8 cellular contexts compared by ENCODE assay signal in the genomic region with DNA sequence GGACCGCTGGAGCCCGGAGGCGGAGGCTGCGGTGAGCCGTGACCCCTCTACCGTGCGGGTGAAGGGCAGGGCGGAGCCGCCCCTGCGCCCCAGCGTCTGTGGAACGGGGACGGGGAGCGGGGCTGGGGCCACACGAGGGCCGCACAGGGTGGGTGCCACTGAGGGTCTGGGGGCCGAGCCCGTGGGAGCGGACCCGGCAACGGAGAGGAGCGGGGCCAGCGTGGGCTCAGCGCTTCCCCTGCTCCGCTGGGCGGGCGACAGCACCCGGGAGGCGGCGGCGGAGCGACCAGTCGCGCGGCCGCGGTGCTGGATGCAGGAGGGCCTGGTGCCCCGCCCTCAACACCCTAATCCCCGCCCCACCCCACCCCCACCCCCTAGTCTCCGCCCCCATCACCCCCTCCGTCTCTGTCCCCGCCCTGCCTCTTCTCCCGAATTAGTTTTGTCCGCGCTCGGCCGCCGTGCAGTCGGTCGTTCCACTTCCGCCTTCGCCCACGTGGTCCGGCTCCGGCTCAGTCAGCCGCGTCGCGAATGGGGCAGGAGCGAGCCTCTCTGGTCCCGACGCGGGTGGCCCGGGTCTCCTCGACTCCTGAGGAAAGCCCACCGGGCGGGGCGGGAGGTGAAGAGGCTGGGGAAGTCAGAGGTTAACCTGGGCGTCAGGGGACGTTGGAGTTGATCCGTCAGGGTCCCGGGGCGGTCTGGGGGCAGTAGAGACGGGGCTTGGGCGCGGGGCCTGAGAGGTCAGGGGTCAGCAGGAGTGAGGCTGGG. TPM values are rescaled to one million over a fixed set of nuclear protein-coding genes. Genes with fewer than 3 reads are reported as not detected.
DNase-seq lines count a peak whose midpoint lies in the region; ATAC-seq, FAIRE-seq and TF ChIP-seq lines count a peak whose summit lies in the region.

A gene (plus strand): TSS at position 512 of the 765 bp plus-strand sequence. CDS start 447 bp downstream, outside the sequence.

- ATAC-seq in HG02884 (IDR thresholded peaks at IDR 0.05; ENCODE audit: unreplicated experiment) (peak; percentile 55), T-helper 17 cell (peak; percentile 86), left ventricle myocardium superior (peak; percentile 97), psoas muscle (peak; percentile 93 to 94 (median 94))

- H3K4me1 ChIP-seq in psoas muscle: peaks cover 13% of the 10 kb centered on the region

- peak within 1 kb of the TSS; percentile 88 for H3K27ac ChIP-seq in psoas muscle

- H3K27me3 Mint-ChIP-seq in T-helper 17 cell: no peaks in the 10 kb centered on the region

- no peak for TF ChIP-seq CTCF in psoas muscle (IDR thresholded peaks at IDR 0.05)

- FAIRE-seq in urothelium cell line (lab: Jason Lieb, UNC): peak; percentile 68

- H3K27ac Mint-ChIP-seq in T-helper 17 cell: peak within 1 kb of the TSS; percentile 89

- peak; percentile 88 for TF ChIP-seq POLR2A in GM15510 (IDR thresholded peaks at IDR 0.05; ENCODE audit: borderline replicate concordance, extremely low read depth, insufficient read length)

- peaks cover 3 to 31% of the 10 kb centered on the region in 2 donors for H3K36me3 ChIP-seq in psoas muscle (ENCODE audit: insufficient read depth in 1 of 2, low read depth in 1 of 2)

- H3K4me1 Mint-ChIP-seq in T-helper 17 cell: peaks cover 16% of the 10 kb centered on the region

- DNase-seq in NCI-H187 (lab: John Stamatoyannopoulos, UW): peak; percentile 66 to 95
- peak; percentile 87 to 93 (median 91) for DNase-seq in T-helper 17 cell
- peak; percentile 42 to 95 (median 88) for DNase-seq in amygdala (lab: John Stamatoyannopoulos, UW)
- peak; percentile 95 for DNase-seq in left ventricle myocardium superior
- peak; percentile 95 to 98 for DNase-seq in psoas muscle
- DNase-seq in urothelium cell line (ENCODE audit: low spot score): peak; percentile 97

- intact Hi-C loops in left ventricle myocardium superior (cut with micrococcal nuclease): no loop called here
- intact Hi-C loops in psoas muscle (cut with DNase I): loop anchor here in 1 of 2 donors (2.0 kb wide), 1 partner anchor 32 kb away; no protein-coding TSS in a partner anchor

- H3K36me3 Mint-ChIP-seq in T-helper 17 cell (ENCODE audit: low read depth): peaks cover 9% of the 10 kb centered on the region

- peak within 1 kb of the TSS; percentile 98 for H3K4me3 Mint-ChIP-seq in T-helper 17 cell

- 0 to 1% (median 1%) methylated on average over 55 to 76 of the region's 76 CpGs for WGBS in psoas muscle, 3 donors

- no peaks in the 10 kb centered on the region for H3K27me3 ChIP-seq in psoas muscle (ENCODE audit: insufficient read depth in 3 of 3, low read length in 2 of 3)

- H3K9me3 ChIP-seq in T-helper 17 cell (ENCODE audit: control insufficient read depth, low read length, poor library complexity, severe bottlenecking): no peaks in the 10 kb centered on the region
- no peaks in the 10 kb centered on the region for H3K9me3 ChIP-seq in psoas muscle

- H3K4me3 ChIP-seq in psoas muscle: peak within 1 kb of the TSS; percentile 92

RNA-seq across cellular contexts. Expression of the gene that starts here (rescaled TPM):
- total RNA-seq in T-helper 17 cell (10 to 100 TPM; 23.6 TPM), left ventricle myocardium superior (5.6 TPM), psoas muscle (10 to 100 TPM; 11.7 to 21.4 (median 18.7) TPM)
- 10 to 100 TPM; 17.5 to 46.8 (median 20.1) TPM for polyA plus RNA-seq in psoas muscle

Comparison
In these comparisons a context has a peak if more than half of its experiments do, and no peak if none do; other contexts are left out.
1. Peak in every context shown above with its lines: DNase-seq, ATAC-seq, H3K4me3 ChIP-seq and H3K27ac ChIP-seq.